In genomic region chr6:144063246-144063743, GRCh38 we compare ENCODE assay signal across 8 cellular contexts. TPM values are rescaled to one million over a fixed set of nuclear protein-coding genes. Genes with fewer than 3 reads are reported as not detected.
DNase-seq lines count a peak whose midpoint lies in the region; ATAC-seq and TF ChIP-seq lines count a peak whose summit lies in the region.

No MANE protein-coding gene starts in this region.

- peaks cover 16% of the 10 kb centered on the region for H3K4me1 ChIP-seq in DND-41 (ENCODE audit: insufficient read depth, low read length)
- 0 out of 2 replicates have a peak, but pooled peaks cover 6% of the 10 kb centered on the region for H3K4me1 ChIP-seq in SJCRH30

- H3K27me3 ChIP-seq in DND-41 (ENCODE audit: insufficient read depth, low read length, poor library complexity) (peaks cover 27% of the 10 kb centered on the region), SJCRH30 (peaks cover 20% of the 10 kb centered on the region)

- TF ChIP-seq CTCF in DND-41 (IDR thresholded peaks at IDR 0.05; ENCODE audit: borderline replicate concordance, extremely low read depth, low read length, poor library complexity, severe bottlenecking) (no peak), fibroblast of villous mesenchyme (IDR thresholded peaks at IDR 0.05; ENCODE audit: insufficient read depth, low read depth, low read length) (no peak)

- no peaks in the 10 kb centered on the region for H3K79me2 ChIP-seq in DND-41 (ENCODE audit: insufficient read depth, low read length)

- DNase-seq in DND-41 (no peak), SJCRH30 (peak in 1 of 2 experiments; percentile 34), fibroblast of villous mesenchyme (ENCODE audit: low read depth) (no peak), skeletal muscle cell (ENCODE audit: low read depth) (no peak), globus pallidus (ENCODE audit: low spot score) (no peak)

- no peaks in the 10 kb centered on the region for H4K20me1 ChIP-seq in DND-41 (ENCODE audit: insufficient read depth, low read length)

- H3K27ac ChIP-seq in DND-41 (ENCODE audit: low read length) (no peak overlapping the region), SJCRH30 (no peak overlapping the region)

- 0 out of 2 replicates have a peak overlapping the region, but pooled peaks have one; percentile 7 for H2AFZ ChIP-seq in DND-41 (ENCODE audit: low read depth, low read length)

- peak overlapping the region; percentile 31; the same call in 1 of the 2 replicates for H3K9ac ChIP-seq in DND-41 (ENCODE audit: low read depth, low read length)

- peak overlapping the region; percentile 63 for H3K4me2 ChIP-seq in DND-41 (ENCODE audit: insufficient read depth, low read length)

- H3K9me3 ChIP-seq in DND-41 (ENCODE audit: insufficient read depth, low read length, severe bottlenecking) (no peaks in the 10 kb centered on the region), SJCRH30 (replicated peaks) (no peaks in the 10 kb centered on the region)

- ATAC-seq in DND-41 (ENCODE audit: insufficient read depth, low read depth), result no peak
- peak; percentile 4 for ATAC-seq in GM21737 (IDR thresholded peaks at IDR 0.05; ENCODE audit: unreplicated experiment)
- ATAC-seq in GM21528 (IDR thresholded peaks at IDR 0.05; ENCODE audit: low FRiP score, unreplicated experiment), result no peak
- ATAC-seq in HG03095 (IDR thresholded peaks at IDR 0.05; ENCODE audit: unreplicated experiment), result no peak

- no peaks in the 10 kb centered on the region for H3K36me3 ChIP-seq in DND-41 (ENCODE audit: insufficient read depth, low read length)
- no peaks in the 10 kb centered on the region for H3K36me3 ChIP-seq in SJCRH30

- H3K4me3 ChIP-seq in DND-41 (ENCODE audit: low read depth in 1 of 2, low read length in 2 of 2) (peak overlapping the region in 1 of 2 experiments; percentile 58; a peak in 2 of 4 replicates), SJCRH30 (peak overlapping the region; percentile 68), fibroblast of villous mesenchyme (ENCODE audit: low read depth, low read length) (peak overlapping the region; percentile 61), skeletal muscle cell (ENCODE audit: low read depth, low read length) (peak overlapping the region; percentile 62)

RNA-seq across cellular contexts. Expression of gene SF3B5, which starts 32.1 kb away (rescaled TPM):
- 116 and 118 TPM in 2 replicates for total RNA-seq in SJCRH30 (2014; rRNA removed; shearing (Covaris generic))
- 78.6 and 92.8 TPM in 2 replicates for total RNA-seq in fibroblast of villous mesenchyme

RNA-seq across cellular contexts. Expression of gene PLAGL1, which starts 55.2 kb away (rescaled TPM):
- total RNA-seq in SJCRH30 (2014; rRNA removed; shearing (Covaris generic)), result 66.5 and 77.2 TPM in 2 replicates
- total RNA-seq in fibroblast of villous mesenchyme, result 12.1 and 13.5 TPM in 2 replicates
